Comparison of ENCODE assay signal across 8 cellular contexts in genomic region chr1:154157520-154158306, GRCh38. TPM values are rescaled to one million over a fixed set of nuclear protein-coding genes. Genes with fewer than 3 reads are reported as not detected.
DNase-seq lines count a peak whose midpoint lies in the region; ATAC-seq and TF ChIP-seq lines count a peak whose summit lies in the region.

No MANE protein-coding gene starts in this region.

- no peak for TF ChIP-seq CTCF in Calu3 (IDR thresholded peaks at IDR 0.05; ENCODE audit: unreplicated experiment)
- no peak for TF ChIP-seq CTCF in lower leg skin (IDR thresholded peaks at IDR 0.05)

- H3K9me3 Mint-ChIP-seq in Calu3 (ENCODE audit: low read depth, unreplicated experiment) = no peaks in the 10 kb centered on the region
- H3K9me3 Mint-ChIP-seq in activated T-cell treated with anti-CD3 and anti-CD28 coated beads, Interleukin-2, amount 50 U/mL, for 72 hours = no peaks in the 10 kb centered on the region

- no peaks in the 10 kb centered on the region for H3K27me3 Mint-ChIP-seq in Calu3 (ENCODE audit: unreplicated experiment)
- H3K27me3 Mint-ChIP-seq in activated T-cell treated with anti-CD3 and anti-CD28 coated beads, Interleukin-2, amount 50 U/mL, for 72 hours (ENCODE audit: low read depth) = no peaks in the 10 kb centered on the region

- H3K27ac Mint-ChIP-seq in Calu3 (ENCODE audit: unreplicated experiment) = peak overlapping the region; percentile 84
- peak overlapping the region; percentile 77 for H3K27ac Mint-ChIP-seq in activated T-cell treated with anti-CD3 and anti-CD28 coated beads, Interleukin-2, amount 50 U/mL, for 72 hours

- 73 to 74% methylated on average over 7 of the region's 7 CpGs for WGBS in lower leg skin, 2 donors

- TF ChIP-seq POLR2A in lower leg skin (IDR thresholded peaks at IDR 0.05) = no peak

- no TSS peak for BruUV-seq in Calu3 (replicated peaks; lab: Mats Ljungman, UMichigan)

- H3K36me3 Mint-ChIP-seq in Calu3 (ENCODE audit: insufficient read depth, unreplicated experiment) = peaks cover 64% of the 10 kb centered on the region
- peaks cover 20 to 53% of the 10 kb centered on the region in 2 donors for H3K36me3 Mint-ChIP-seq in activated T-cell treated with anti-CD3 and anti-CD28 coated beads, Interleukin-2, amount 50 U/mL, for 72 hours (ENCODE audit: insufficient read depth in 2 of 2)

- ATAC-seq in GM21737 (IDR thresholded peaks at IDR 0.05; ENCODE audit: unreplicated experiment) (peak; percentile 69), left lobe of liver (peak; percentile 52)
- ATAC-seq in activated T-cell treated with anti-CD3 and anti-CD28 coated beads, Interleukin-2, amount 50 U/mL, for 72 hours (replicated peaks in 1 of 2) = peak; percentile 97 to 98

- H3K4me3 Mint-ChIP-seq in Calu3 (ENCODE audit: low read depth, unreplicated experiment) = peak overlapping the region; percentile 28
- peak overlapping the region; percentile 74 to 79 for H3K4me3 Mint-ChIP-seq in activated T-cell treated with anti-CD3 and anti-CD28 coated beads, Interleukin-2, amount 50 U/mL, for 72 hours

- peaks cover 26% of the 10 kb centered on the region for H3K4me1 Mint-ChIP-seq in Calu3 (ENCODE audit: low read depth, unreplicated experiment)
- peaks cover 86% of the 10 kb centered on the region for H3K4me1 Mint-ChIP-seq in activated T-cell treated with anti-CD3 and anti-CD28 coated beads, Interleukin-2, amount 50 U/mL, for 72 hours (ENCODE audit: low read depth)

- no peak overlapping the region for H3K4me3 ChIP-seq in lower leg skin (ENCODE audit: low read depth, poor library complexity, severe bottlenecking)

- intact Hi-C loops in Calu3 (cut with micrococcal nuclease; ENCODE audit: unreplicated experiment) = no loop called here
- intact Hi-C loops in lower leg skin (cut with DNase I; ENCODE audit: low total_unique reads) = no loop called here

- CTCF ChIA-PET in Calu3 (lab: Charles Lee) = interaction anchor here (0.5 to 0.6 kb wide), 3 partner anchors 8 to 77 kb away, joined by 3 to 5 read pairs (median 4); no protein-coding TSS in a partner anchor

- DNase-seq in Calu3 (peak; percentile 30), NCI-H510A treated with DMSO at 0.1 percent for 48 hours (lab: John Stamatoyannopoulos, UW) (peak; percentile 67), left lobe of liver (ENCODE audit: low spot score) (no peak), lower leg skin (ENCODE audit: low spot score in 2 of 2) (no peak), HPDE6-E6E7 (ENCODE audit: extremely low spot score) (no peak)
- peak; percentile 78 to 86 for DNase-seq in activated T-cell treated with anti-CD3 and anti-CD28 coated beads, Interleukin-2, amount 50 U/mL, for 72 hours
- DNase-seq in stimulated activated CD8-positive, alpha-beta memory T cell treated with anti-CD3 and anti-CD28 coated beads, Interleukin-7, amount 100 ng/mL, for 24 hours (ENCODE audit: low read depth) = peak; percentile 19

RNA-seq across cellular contexts. Expression of gene NUP210L, which starts 2.8 kb away (rescaled TPM):
- 0.12 TPM in 1 of 2 replicates, not detected in the other for total RNA-seq in Calu3 (2022)
- total RNA-seq in activated T-cell treated with anti-CD3 and anti-CD28 coated beads, Interleukin-2, amount 50 U/mL, for 72 hours = under 1 TPM; 0.07 to 0.14 TPM
- 0.10 TPM for total RNA-seq in left lobe of liver
- total RNA-seq in lower leg skin = under 1 TPM in 1 of 4 donors, not detected in 3; 0.23 TPM

RNA-seq across cellular contexts. Expression of gene TPM3, which starts 34.2 kb away (rescaled TPM):
- 564 and 582 TPM in 2 replicates for total RNA-seq in Calu3 (2022)
- 100 to 1,000 TPM; 456 to 468 TPM for total RNA-seq in activated T-cell treated with anti-CD3 and anti-CD28 coated beads, Interleukin-2, amount 50 U/mL, for 72 hours
- 92.7 TPM for total RNA-seq in left lobe of liver
- total RNA-seq in lower leg skin = 100 to 1,000 TPM; 119 to 226 (median 181) TPM

RNA-seq across cellular contexts. Expression of gene CFAP141, which starts 48.4 kb away (rescaled TPM):
- not detected in 2 replicates for total RNA-seq in Calu3 (2022)
- not detected for total RNA-seq in activated T-cell treated with anti-CD3 and anti-CD28 coated beads, Interleukin-2, amount 50 U/mL, for 72 hours
- total RNA-seq in left lobe of liver = not detected
- not detected for total RNA-seq in lower leg skin

Comparison
In these comparisons a context has a peak if more than half of its experiments do, and no peak if none do; other contexts are left out.
1. DNase-seq: peak in Calu3 (single experiment), NCI-H510A treated with DMSO at 0.1 percent for 48 hours (single experiment), activated T-cell treated with anti-CD3 and anti-CD28 coated beads, Interleukin-2, amount 50 U/mL, for 72 hours (2 of 2) and stimulated activated CD8-positive, alpha-beta memory T cell treated with anti-CD3 and anti-CD28 coated beads, Interleukin-7, amount 100 ng/mL, for 24 hours (single experiment); none in left lobe of liver (single experiment), lower leg skin (0 of 2) and HPDE6-E6E7 (single experiment).
2. Peak in every context shown above with its lines, with median percentiles within 50 percentile points of each other: ATAC-seq.